8 cellular contexts compared by ENCODE assay signal in genomic region chr9:35826071-35826701, GRCh38. TPM values are rescaled to one million over a fixed set of nuclear protein-coding genes. Genes with fewer than 3 reads are reported as not detected.
A peak's percentile ranks its signal among the peaks of the same experiment; 100 is the strongest.
DNase-seq lines count a peak whose midpoint lies in the region; ATAC-seq and TF ChIP-seq lines count a peak whose summit lies in the region.

No MANE protein-coding gene starts in this region.

- H3K9ac ChIP-seq in IMR-90 (ENCODE audit: low read depth, low read length) (no peak overlapping the region; the same call in 1 of the 2 replicates), OCI-LY3 (ENCODE audit: low read length) (no peak overlapping the region)

- H3K9me3 ChIP-seq in Caco-2 (no peaks in the 10 kb centered on the region), IMR-90 (ENCODE audit: control insufficient read depth, insufficient read depth, low read length) (no peaks in the 10 kb centered on the region), OCI-LY3 (ENCODE audit: insufficient read depth, low read length) (no peaks in the 10 kb centered on the region), body of pancreas (no peaks in the 10 kb centered on the region)

- peaks cover 4% of the 10 kb centered on the region for H3K36me3 Mint-ChIP-seq in Caco-2 (ENCODE audit: insufficient read depth, unreplicated experiment)
- H3K36me3 Mint-ChIP-seq in activated T-helper 2 cell treated with anti-CD3 and anti-CD28 coated beads, Interferon-gamma antibody, Interleukin-2, Interleukin-4, amounts not matched to agents 10 μg/mL and 5 μg/mL and 100 μg/mL, durations not matched to agents 14 hours and 24 hours and 36 hours (ENCODE audit: low read depth) = no peaks in the 10 kb centered on the region

- peak; percentile 64 for TF ChIP-seq RAD21 in IMR-90 (IDR thresholded peaks at IDR 0.05; ENCODE audit: low read length)

- intact Hi-C loops in Caco-2 (cut with micrococcal nuclease; ENCODE audit: unreplicated experiment) (loop anchor here (1.0 kb wide), 3 partner anchors 25 to 56 kb away; no protein-coding TSS in a partner anchor), IMR-90 (cut with micrococcal nuclease) (loop anchor here (1.0 to 10.0 kb wide), 4 partner anchors 36 to 199 kb away; no protein-coding TSS in a partner anchor), body of pancreas (cut with DNase I) (no loop called here)
- intact Hi-C loops in activated T-helper 2 cell treated with anti-CD3 and anti-CD28 coated beads, Interferon-gamma antibody, Interleukin-2, Interleukin-4, amounts not matched to agents 10 μg/mL and 5 μg/mL and 100 μg/mL, durations not matched to agents 14 hours and 24 hours and 36 hours (cut with micrococcal nuclease) = loop anchor here (1.0 to 5.0 kb wide), 4 partner anchors 11 to 79 kb away; partner anchors contain the start of genes GBA2, HINT2 and RGP1

- peak in 1 of 2 experiments; percentile 63 for DNase-seq in Caco-2
- peak; percentile 73 for DNase-seq in IMR-90
- peak; percentile 39 to 68 (median 56) for DNase-seq in body of pancreas
- peak; percentile 71 for DNase-seq in inferior parietal cortex (ENCODE audit: extremely low spot score)
- DNase-seq in stromal cell of bone marrow (ENCODE audit: low read depth) = peak; percentile 47
- no peak for DNase-seq in activated T-helper 2 cell treated with anti-CD3 and anti-CD28 coated beads, Interferon-gamma antibody, Interleukin-2, Interleukin-4, amounts not matched to agents 10 μg/mL and 5 μg/mL and 100 μg/mL, durations not matched to agents 14 hours and 24 hours and 36 hours (ENCODE audit: low spot score)

- no peak overlapping the region for H3K27ac Mint-ChIP-seq in Caco-2 (ENCODE audit: unreplicated experiment)
- no peak overlapping the region for H3K27ac Mint-ChIP-seq in activated T-helper 2 cell treated with anti-CD3 and anti-CD28 coated beads, Interferon-gamma antibody, Interleukin-2, Interleukin-4, amounts not matched to agents 10 μg/mL and 5 μg/mL and 100 μg/mL, durations not matched to agents 14 hours and 24 hours and 36 hours

- H4K5ac ChIP-seq in IMR-90 (ENCODE audit: low read depth, low read length) = peak overlapping the region; percentile 85

- TF ChIP-seq POLR2A in IMR-90 (IDR thresholded peaks at IDR 0.05; ENCODE audit: low read depth, low read length) (no peak), body of pancreas (IDR thresholded peaks at IDR 0.05) (no peak)

- no peaks in the 10 kb centered on the region for H4K20me1 ChIP-seq in IMR-90 (ENCODE audit: insufficient read depth, low read length)
- H4K20me1 ChIP-seq in OCI-LY3 (ENCODE audit: insufficient read depth, low read length) = no peaks in the 10 kb centered on the region

- H2BK20ac ChIP-seq in IMR-90 (ENCODE audit: low read depth, low read length) = peak overlapping the region; percentile 98

- H4K8ac ChIP-seq in IMR-90 (ENCODE audit: low read depth in 2 of 2, low read length in 2 of 2) = peak overlapping the region; percentile 0 to 97; a peak in 3 of 4 replicates

- peak overlapping the region; percentile 96 for H2BK120ac ChIP-seq in IMR-90 (ENCODE audit: low read depth, low read length)

- H2BK15ac ChIP-seq in IMR-90 (ENCODE audit: low read depth, low read length) = peak overlapping the region; percentile 79; the same call in 2 of the 3 replicates

- H3K9me1 ChIP-seq in IMR-90 (ENCODE audit: insufficient read depth, low read length) = peaks cover 16% of the 10 kb centered on the region

- H3K36me3 ChIP-seq in Caco-2 (ENCODE audit: control insufficient read depth, insufficient read depth, low read length) (no peaks in the 10 kb centered on the region), IMR-90 (ENCODE audit: control insufficient read depth, insufficient read depth, low read length) (no peaks in the 10 kb centered on the region), OCI-LY3 (replicated peaks; ENCODE audit: low read depth, low read length) (no peaks in the 10 kb centered on the region), body of pancreas (replicated peaks in 1 of 2; ENCODE audit: insufficient read depth in 1 of 2, low read depth in 2 of 2) (no peaks in the 10 kb centered on the region)

- H3K18ac ChIP-seq in IMR-90 (ENCODE audit: low read depth, low read length) = peak overlapping the region; percentile 86

- H2AK5ac ChIP-seq in IMR-90 (ENCODE audit: low read depth, low read length) = peak overlapping the region; percentile 8; the same call in 1 of the 2 replicates

- CTCF ChIA-PET in Caco-2 (lab: Charles Lee) = interaction anchor here (0.6 to 2.7 kb wide), 12 partner anchors 8 to 90 kb away, joined by 3 to 62 read pairs (median 4); partner anchors contain the start of genes HINT2 and HRCT1
- CTCF ChIA-PET in IMR-90 (lab: Yijun Ruan, JAX) = interaction anchor here (0.6 to 2.8 kb wide), 28 partner anchors 9 to 650 kb away, joined by 3 to 37 read pairs (median 4); partner anchors contain the start of genes HINT2, HRCT1, NPR2 and SPAG8

- WGBS in IMR-90 (ENCODE audit: extremely low coverage in 2 of 2, insufficient read length in 1 of 2), 2 experiments = 71% methylated on average over 1 of the region's 4 CpGs; no CpG with 5 or more reads in 1 of the 2 experiments
- WGBS in body of pancreas, 2 donors = 38 to 44% methylated on average over 4 of the region's 4 CpGs

- peak overlapping the region; percentile 60; the same call in 1 of the 2 replicates for H3K4me2 ChIP-seq in IMR-90 (ENCODE audit: low read depth, low read length)
- H3K4me2 ChIP-seq in OCI-LY3 (ENCODE audit: low read length) = peak overlapping the region; percentile 74

- POLR2A ChIA-PET in Caco-2 (lab: Charles Lee) = interaction anchor here (0.6 kb wide), 1 partner anchor 56 kb away, joined by 5 read pairs; no protein-coding TSS in a partner anchor
- POLR2A ChIA-PET in IMR-90 (lab: Charles Lee; ENCODE audit: unreplicated experiment) = interaction anchor here (0.6 kb wide), 1 partner anchor 98 kb away, joined by 3 read pairs; no protein-coding TSS in a partner anchor

- TF ChIP-seq CTCF in Caco-2 (IDR thresholded peaks at IDR 0.05; ENCODE audit: insufficient read depth in 1 of 2, low read depth in 1 of 2, low read length in 1 of 2, severe bottlenecking in 1 of 2, unreplicated experiment in 1 of 2) = peak; percentile 73 to 76
- TF ChIP-seq CTCF in IMR-90 (conservative IDR thresholded peaks at IDR 0.05; ENCODE audit: low read depth, low read length) = peak; percentile 53
- peak; percentile 92 for TF ChIP-seq CTCF in OCI-LY3 (IDR thresholded peaks at IDR 0.05; ENCODE audit: low read depth, low read length)
- peak; percentile 35 to 82 (median 70) for TF ChIP-seq CTCF in body of pancreas (IDR thresholded peaks at IDR 0.05)

- H3K4me1 Mint-ChIP-seq in Caco-2 (ENCODE audit: low read depth, unreplicated experiment) = peaks cover 8% of the 10 kb centered on the region
- peaks cover 18% of the 10 kb centered on the region for H3K4me1 Mint-ChIP-seq in activated T-helper 2 cell treated with anti-CD3 and anti-CD28 coated beads, Interferon-gamma antibody, Interleukin-2, Interleukin-4, amounts not matched to agents 10 μg/mL and 5 μg/mL and 100 μg/mL, durations not matched to agents 14 hours and 24 hours and 36 hours (ENCODE audit: low read depth)

- no peak overlapping the region for H3K4me3 ChIP-seq in Caco-2 (ENCODE audit: low read depth, low read length)
- no peak overlapping the region for H3K4me3 ChIP-seq in IMR-90 (ENCODE audit: insufficient read depth, low read depth, low read length)
- peak overlapping the region; percentile 37 for H3K4me3 ChIP-seq in OCI-LY3 (ENCODE audit: low read length)
- no peak overlapping the region for H3K4me3 ChIP-seq in body of pancreas

- H3K4me1 ChIP-seq in Caco-2 (peaks cover 4% of the 10 kb centered on the region; the same call in 1 of the 2 replicates), IMR-90 (ENCODE audit: control insufficient read depth, insufficient read depth, low read length) (peaks cover 9% of the 10 kb centered on the region), OCI-LY3 (ENCODE audit: low read length) (peaks cover 24% of the 10 kb centered on the region), body of pancreas (peaks cover 24% of the 10 kb centered on the region)

- no peak overlapping the region for H3K56ac ChIP-seq in IMR-90 (ENCODE audit: extremely low read depth, insufficient read depth, low read length)

- ATAC-seq in GM18861 (IDR thresholded peaks at IDR 0.05; ENCODE audit: unreplicated experiment) (peak; percentile 36), IMR-90 (ENCODE audit: low read depth) (peak; percentile 47), body of pancreas (peak; percentile 57)

- peak overlapping the region; percentile 88 for H2BK5ac ChIP-seq in IMR-90 (ENCODE audit: low read depth, low read length, poor library complexity, severe bottlenecking)

- dilution Hi-C loops in IMR-90 (cut with HindIII; ENCODE audit: low sequenced_read_pairs, unreplicated experiment) = no loop called here

- H3K23ac ChIP-seq in IMR-90 (ENCODE audit: low read depth, low read length) = peak overlapping the region; percentile 93; the same call in 1 of the 2 replicates

- no peaks in the 10 kb centered on the region for H3K9me3 Mint-ChIP-seq in Caco-2 (ENCODE audit: unreplicated experiment)
- no peaks in the 10 kb centered on the region for H3K9me3 Mint-ChIP-seq in activated T-helper 2 cell treated with anti-CD3 and anti-CD28 coated beads, Interferon-gamma antibody, Interleukin-2, Interleukin-4, amounts not matched to agents 10 μg/mL and 5 μg/mL and 100 μg/mL, durations not matched to agents 14 hours and 24 hours and 36 hours

- H2AK9ac ChIP-seq in IMR-90 (replicated peaks; ENCODE audit: low read depth, low read length, poor library complexity) = peak overlapping the region; percentile 66

- H3K27me3 ChIP-seq in Caco-2 (replicated peaks; ENCODE audit: control insufficient read depth, insufficient read depth, low read length) = no peaks in the 10 kb centered on the region
- no peaks in the 10 kb centered on the region for H3K27me3 ChIP-seq in IMR-90 (ENCODE audit: control insufficient read depth, insufficient read depth, low read length)
- peaks cover 5% of the 10 kb centered on the region; the same call in 1 of the 2 replicates for H3K27me3 ChIP-seq in OCI-LY3 (ENCODE audit: low read depth, low read length)
- H3K27me3 ChIP-seq in body of pancreas = no peaks in the 10 kb centered on the region

- in situ Hi-C loops in IMR-90 (cut with MboI; ENCODE audit: low sequenced_read_pairs) = no loop called here

- H3K79me1 ChIP-seq in IMR-90 (ENCODE audit: low read depth in 1 of 2, low read length in 2 of 2) = peaks cover 2 to 18% of the 10 kb centered on the region in 2 experiments; a peak in 3 of 4 replicates

- peak overlapping the region; percentile 88 for H3K14ac ChIP-seq in IMR-90 (replicated peaks; ENCODE audit: low read depth, low read length)

- H3K4ac ChIP-seq in IMR-90 (ENCODE audit: low read depth, low read length) = peak overlapping the region; percentile 96

- H3K27ac ChIP-seq in IMR-90 (ENCODE audit: insufficient read depth, low read length) = peak overlapping the region; percentile 6; the same call in 1 of the 2 replicates
- no peak overlapping the region for H3K27ac ChIP-seq in OCI-LY3 (ENCODE audit: low read length)
- H3K27ac ChIP-seq in body of pancreas = no peak overlapping the region

- BruUV-seq in Caco-2 (replicated peaks; lab: Mats Ljungman, UMichigan) (no TSS peak), IMR-90 (replicated peaks; lab: Mats Ljungman, UMichigan) (no TSS peak)

- no peak overlapping the region for H3K4me3 Mint-ChIP-seq in Caco-2 (ENCODE audit: unreplicated experiment)
- H3K4me3 Mint-ChIP-seq in activated T-helper 2 cell treated with anti-CD3 and anti-CD28 coated beads, Interferon-gamma antibody, Interleukin-2, Interleukin-4, amounts not matched to agents 10 μg/mL and 5 μg/mL and 100 μg/mL, durations not matched to agents 14 hours and 24 hours and 36 hours (ENCODE audit: low read depth) = no peak overlapping the region

- 0 out of 2 replicates have a peak, but pooled peaks cover 3% of the 10 kb centered on the region for H3K79me2 ChIP-seq in OCI-LY3 (ENCODE audit: low read length)

- H3K27me3 Mint-ChIP-seq in Caco-2 (ENCODE audit: insufficient read depth, unreplicated experiment) = no peaks in the 10 kb centered on the region
- no peaks in the 10 kb centered on the region for H3K27me3 Mint-ChIP-seq in activated T-helper 2 cell treated with anti-CD3 and anti-CD28 coated beads, Interferon-gamma antibody, Interleukin-2, Interleukin-4, amounts not matched to agents 10 μg/mL and 5 μg/mL and 100 μg/mL, durations not matched to agents 14 hours and 24 hours and 36 hours (ENCODE audit: low read depth)

- peak overlapping the region; percentile 80 for H4K91ac ChIP-seq in IMR-90 (ENCODE audit: insufficient read depth, low read depth, low read length)

- H2AFZ ChIP-seq in IMR-90 (replicated peaks; ENCODE audit: low read length, poor library complexity) (peak overlapping the region; percentile 94), OCI-LY3 (ENCODE audit: low read depth, low read length) (peak overlapping the region; percentile 79)

RNA-seq across cellular contexts. Expression of gene FAM221B, which starts 2.3 kb away (rescaled TPM):
- total RNA-seq in Caco-2 (2022) (not detected in 2 replicates), IMR-90 (2012; rRNA removed) (not detected in 2 replicates), body of pancreas (under 1 TPM in 1 of 2 donors, not detected in 1; 0.33 TPM)
- polyA plus RNA-seq in IMR-90 (2012; rRNA removed) = not detected in 2 replicates
- polyA plus RNA-seq in IMR-90 (2012; cell fraction: cytosol; rRNA removed) = not detected in 2 replicates
- not detected in 2 replicates for polyA plus RNA-seq in IMR-90 (2012; cell fraction: nucleus; rRNA removed; ENCODE audit: low replicate concordance)
- total RNA-seq in activated T-helper 2 cell treated with anti-CD3 and anti-CD28 coated beads, Interferon-gamma antibody, Interleukin-2, Interleukin-4, amounts not matched to agents 10 μg/mL and 5 μg/mL and 100 μg/mL, durations not matched to agents 14 hours and 24 hours and 36 hours = not detected in 2 replicates

RNA-seq across cellular contexts. Expression of gene TMEM8B, which starts 2.8 kb away (rescaled TPM):
- total RNA-seq in Caco-2 (2022) (4.8 and 4.9 TPM in 2 replicates), IMR-90 (2012; rRNA removed) (0.56 and 0.72 TPM in 2 replicates), body of pancreas (1 to 10 TPM; 7.3 to 7.9 TPM)
- 8.2 and 8.3 TPM in 2 replicates for polyA plus RNA-seq in IMR-90 (2012; rRNA removed)
- 4.6 and 10.5 TPM in 2 replicates for polyA plus RNA-seq in IMR-90 (2012; cell fraction: cytosol; rRNA removed)
- 24.1 and 54.4 TPM in 2 replicates for polyA plus RNA-seq in IMR-90 (2012; cell fraction: nucleus; rRNA removed; ENCODE audit: low replicate concordance)
- 3.0 and 3.4 TPM in 2 replicates for total RNA-seq in activated T-helper 2 cell treated with anti-CD3 and anti-CD28 coated beads, Interferon-gamma antibody, Interleukin-2, Interleukin-4, amounts not matched to agents 10 μg/mL and 5 μg/mL and 100 μg/mL, durations not matched to agents 14 hours and 24 hours and 36 hours

RNA-seq across cellular contexts. Expression of gene HINT2, which starts 11.3 kb away (rescaled TPM):
- total RNA-seq in Caco-2 (2022) (88.0 and 110 TPM in 2 replicates), IMR-90 (2012; rRNA removed) (6.7 and 7.5 TPM in 2 replicates), body of pancreas (10 to 100 TPM; 33.3 to 35.0 TPM)
- polyA plus RNA-seq in IMR-90 (2012; rRNA removed) = 17.4 and 20.6 TPM in 2 replicates
- 26.5 and 46.4 TPM in 2 replicates for polyA plus RNA-seq in IMR-90 (2012; cell fraction: cytosol; rRNA removed)
- polyA plus RNA-seq in IMR-90 (2012; cell fraction: nucleus; rRNA removed; ENCODE audit: low replicate concordance) = 10.9 and 11.6 TPM in 2 replicates
- total RNA-seq in activated T-helper 2 cell treated with anti-CD3 and anti-CD28 coated beads, Interferon-gamma antibody, Interleukin-2, Interleukin-4, amounts not matched to agents 10 μg/mL and 5 μg/mL and 100 μg/mL, durations not matched to agents 14 hours and 24 hours and 36 hours = 49.4 and 49.7 TPM in 2 replicates

RNA-seq across cellular contexts. Expression of gene SPAG8, which starts 14.1 kb away (rescaled TPM):
- total RNA-seq in Caco-2 (2022) (0.19 and 0.29 TPM in 2 replicates), IMR-90 (2012; rRNA removed) (0.28 and 0.72 TPM in 2 replicates), body of pancreas (1 to 10 TPM in 1 of 2 donors, not detected in 1; 1.6 TPM)
- polyA plus RNA-seq in IMR-90 (2012; rRNA removed) = 0.62 and 0.84 TPM in 2 replicates
- polyA plus RNA-seq in IMR-90 (2012; cell fraction: cytosol; rRNA removed) = 0.35 and 0.49 TPM in 2 replicates
- 4.4 and 5.1 TPM in 2 replicates for polyA plus RNA-seq in IMR-90 (2012; cell fraction: nucleus; rRNA removed; ENCODE audit: low replicate concordance)
- total RNA-seq in activated T-helper 2 cell treated with anti-CD3 and anti-CD28 coated beads, Interferon-gamma antibody, Interleukin-2, Interleukin-4, amounts not matched to agents 10 μg/mL and 5 μg/mL and 100 μg/mL, durations not matched to agents 14 hours and 24 hours and 36 hours = 0.82 and 1.5 TPM in 2 replicates

RNA-seq across cellular contexts. Expression of gene NPR2, which starts 34.8 kb away (rescaled TPM):
- total RNA-seq in Caco-2 (2022) (40.5 and 44.1 TPM in 2 replicates), IMR-90 (2012; rRNA removed) (5.2 and 6.4 TPM in 2 replicates), body of pancreas (10 to 100 TPM in 1 of 2 donors, 1 to 10 TPM in 1; 5.4 to 20.1 TPM)
- 29.9 and 35.7 TPM in 2 replicates for polyA plus RNA-seq in IMR-90 (2012; rRNA removed)
- polyA plus RNA-seq in IMR-90 (2012; cell fraction: cytosol; rRNA removed) = 12.3 and 21.9 TPM in 2 replicates
- 47.1 and 127 TPM in 2 replicates for polyA plus RNA-seq in IMR-90 (2012; cell fraction: nucleus; rRNA removed; ENCODE audit: low replicate concordance)
- 10.4 and 12.0 TPM in 2 replicates for total RNA-seq in activated T-helper 2 cell treated with anti-CD3 and anti-CD28 coated beads, Interferon-gamma antibody, Interleukin-2, Interleukin-4, amounts not matched to agents 10 μg/mL and 5 μg/mL and 100 μg/mL, durations not matched to agents 14 hours and 24 hours and 36 hours
